In the genomic region with DNA sequence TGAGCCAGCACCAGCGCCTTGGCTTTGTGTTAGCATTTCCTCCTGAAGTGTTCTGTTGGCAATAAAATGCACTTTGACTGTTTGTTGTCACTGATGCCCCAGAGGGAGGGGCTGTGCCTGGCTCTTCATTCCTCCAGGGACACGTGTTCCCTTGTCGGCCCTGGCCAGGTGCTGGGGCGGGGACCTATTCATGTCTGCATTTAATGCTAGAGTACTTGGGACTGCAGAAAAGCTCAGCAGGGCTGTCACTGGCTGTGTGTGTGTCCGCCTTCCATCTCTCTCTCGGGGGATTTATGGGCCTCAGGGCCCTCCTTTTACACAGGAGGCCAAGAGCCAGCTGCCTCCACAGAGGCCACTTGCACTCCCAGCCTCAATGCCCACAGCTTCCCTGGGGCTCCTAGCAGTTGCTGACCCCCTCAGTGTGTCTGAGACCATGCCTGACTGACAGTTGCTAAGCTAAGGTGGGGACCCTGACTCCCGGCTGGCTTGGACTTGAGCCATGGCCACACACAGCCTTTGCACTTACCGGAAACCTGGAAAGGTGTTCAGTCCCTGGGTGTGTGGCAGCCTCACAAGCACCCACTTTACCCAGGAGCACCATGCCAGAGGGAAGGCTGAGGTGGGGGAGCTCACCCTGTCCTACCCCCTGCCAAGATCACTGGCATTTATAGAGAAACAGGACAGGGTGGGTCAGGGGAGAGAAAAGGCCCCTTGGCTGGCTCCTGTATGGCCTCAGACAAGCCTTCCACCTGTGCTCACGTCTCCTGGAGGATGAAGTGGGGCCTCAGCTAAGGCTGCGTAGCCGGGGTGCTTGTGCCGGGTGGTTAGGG, we compare ENCODE assay signal across 10 cellular contexts. TPM values are rescaled to one million over a fixed set of nuclear protein-coding genes. Genes with fewer than 3 reads are reported as not detected.
DNase-seq lines count a peak whose midpoint lies in the region; ATAC-seq, FAIRE-seq and TF ChIP-seq lines count a peak whose summit lies in the region.
"Had no signal": no experiment of that assay in that cellular context is flagged by ENCODE, and none has a peak within 500 bp of the region (broad histone marks: within the 10 kb centered on the region; RNA-seq: fewer than 3 reads in every experiment).

No MANE protein-coding gene starts in this region.

- intact Hi-C loops in CD4-positive, alpha-beta T cell (cut with DNase I, micrococcal nuclease): no loop called here

- peaks cover 21% of the 10 kb centered on the region for H3K36me3 ChIP-seq in bronchial epithelial cell (ENCODE audit: control insufficient read depth, insufficient read depth, low read length)

- H3K4me3 Mint-ChIP-seq in CD4-positive, alpha-beta T cell: peak overlapping the region; percentile 25
- no peak overlapping the region for H3K4me3 Mint-ChIP-seq in mesothelial cell of epicardium
- H3K4me3 Mint-ChIP-seq: T-helper 1 cell treated with Interleukin-12 subunit alpha and Interleukin-12 subunit beta and Interleukin-4 antibody, amounts not matched to agents 30 μg/mL and 1 μg/mL, for 36 hours had no signal

- POLR2A ChIA-PET in CD4-positive, alpha-beta T cell (lab: Charles Lee): interaction anchor here (1.5 to 2.7 kb wide), 2 partner anchors 27 to 36 kb away, joined by 6 to 10 read pairs; no protein-coding TSS in a partner anchor

- peak; percentile 70 for FAIRE-seq in bronchial epithelial cell (lab: Jason Lieb, UNC)

- ATAC-seq in CD4-positive, alpha-beta T cell (ENCODE audit: poor library complexity): no peak
- no peak for ATAC-seq in HG03571 (IDR thresholded peaks at IDR 0.05; ENCODE audit: unreplicated experiment)

- no peaks in the 10 kb centered on the region for H3K27me3 ChIP-seq in CD4-positive, alpha-beta T cell (ENCODE audit: control insufficient read depth, insufficient read depth, low read length)
- H3K27me3 ChIP-seq in bronchial epithelial cell (ENCODE audit: control insufficient read depth, insufficient read depth, low read length): no peaks in the 10 kb centered on the region

- H3K9me3 Mint-ChIP-seq in CD4-positive, alpha-beta T cell: no peaks in the 10 kb centered on the region
- H3K9me3 Mint-ChIP-seq in mesothelial cell of epicardium: no peaks in the 10 kb centered on the region
- H3K9me3 Mint-ChIP-seq: T-helper 1 cell treated with Interleukin-12 subunit alpha and Interleukin-12 subunit beta and Interleukin-4 antibody, amounts not matched to agents 30 μg/mL and 1 μg/mL, for 36 hours had no signal

- TF ChIP-seq CTCF in CD4-positive, alpha-beta T cell (IDR thresholded peaks at IDR 0.05): no peak
- TF ChIP-seq CTCF in bronchial epithelial cell (IDR thresholded peaks at IDR 0.05; ENCODE audit: insufficient read depth, low read length, severe bottlenecking) (no peak), mesothelial cell of epicardium (IDR thresholded peaks at IDR 0.05; ENCODE audit: unreplicated experiment) (no peak)

- H3K4me3 ChIP-seq in bronchial epithelial cell (ENCODE audit: low read depth, low read length): no peak overlapping the region

- no peak overlapping the region for H3K27ac ChIP-seq in CD4-positive, alpha-beta T cell (ENCODE audit: low read depth, low read length)

- no peak overlapping the region for H3K27ac Mint-ChIP-seq in CD4-positive, alpha-beta T cell
- H3K27ac Mint-ChIP-seq in mesothelial cell of epicardium: peak overlapping the region; percentile 47
- H3K27ac Mint-ChIP-seq: T-helper 1 cell treated with Interleukin-12 subunit alpha and Interleukin-12 subunit beta and Interleukin-4 antibody, amounts not matched to agents 30 μg/mL and 1 μg/mL, for 36 hours had no signal

- H3K36me3 Mint-ChIP-seq in CD4-positive, alpha-beta T cell (ENCODE audit: low read depth): peaks cover 68% of the 10 kb centered on the region
- peaks cover 3% of the 10 kb centered on the region for H3K36me3 Mint-ChIP-seq in mesothelial cell of epicardium

- H3K9me3 ChIP-seq in CD4-positive, alpha-beta T cell (ENCODE audit: control insufficient read depth, low read length): no peaks in the 10 kb centered on the region

- DNase-seq in CD4-positive, alpha-beta T cell: peak in 1 of 10 experiments; percentile 10
- DNase-seq in NCI-H2029 treated with DMSO at 0.1 percent for 48 hours (lab: John Stamatoyannopoulos, UW) (peak; percentile 75), bronchial epithelial cell (ENCODE audit: low read depth) (no peak), mesothelial cell of epicardium (ENCODE audit: low spot score in 2 of 2, unreplicated experiment in 2 of 2) (no peak), occipital lobe (lab: John Stamatoyannopoulos, UW) (no peak), globus pallidus (ENCODE audit: low spot score) (no peak)
- no peak for DNase-seq in stimulated activated CD4-positive, alpha-beta T cell treated with anti-CD3 and anti-CD28 coated beads, Interleukin-2, amount 100 ng/mL, for 24 hours
- DNase-seq: hypothalamus had no signal

- H3K27me3 Mint-ChIP-seq in CD4-positive, alpha-beta T cell: no peaks in the 10 kb centered on the region
- no peaks in the 10 kb centered on the region for H3K27me3 Mint-ChIP-seq in mesothelial cell of epicardium (ENCODE audit: low read depth)

- CTCF ChIA-PET in CD4-positive, alpha-beta T cell (lab: Charles Lee): no interaction called here

- no peaks in the 10 kb centered on the region for H3K4me1 Mint-ChIP-seq in CD4-positive, alpha-beta T cell (ENCODE audit: low read depth)
- H3K4me1 Mint-ChIP-seq in mesothelial cell of epicardium: peaks cover 4% of the 10 kb centered on the region

RNA-seq across cellular contexts. Expression of a gene that starts 27.8 kb away (rescaled TPM):
- total RNA-seq in CD4-positive, alpha-beta T cell: 100 to 1,000 TPM; 184 to 185 TPM
- total RNA-seq in bronchial epithelial cell: 36.1 TPM in 2 replicates
- 37.6 to 44.2 TPM (median 40.9 TPM) in 3 replicates for total RNA-seq in mesothelial cell of epicardium
- 70.0 TPM for total RNA-seq in occipital lobe

RNA-seq across cellular contexts. Expression of a gene that starts 32.8 kb away (rescaled TPM):
- 100 to 1,000 TPM in 1 of 2 experiments, 10 to 100 TPM in 1; 97.7 to 104 TPM for total RNA-seq in CD4-positive, alpha-beta T cell
- total RNA-seq in bronchial epithelial cell: 22.7 and 25.0 TPM in 2 replicates
- total RNA-seq in mesothelial cell of epicardium: 28.1 to 29.1 TPM (median 29.0 TPM) in 3 replicates
- 15.3 TPM for total RNA-seq in occipital lobe
